8 cellular contexts compared by ENCODE assay signal in the genomic region with DNA sequence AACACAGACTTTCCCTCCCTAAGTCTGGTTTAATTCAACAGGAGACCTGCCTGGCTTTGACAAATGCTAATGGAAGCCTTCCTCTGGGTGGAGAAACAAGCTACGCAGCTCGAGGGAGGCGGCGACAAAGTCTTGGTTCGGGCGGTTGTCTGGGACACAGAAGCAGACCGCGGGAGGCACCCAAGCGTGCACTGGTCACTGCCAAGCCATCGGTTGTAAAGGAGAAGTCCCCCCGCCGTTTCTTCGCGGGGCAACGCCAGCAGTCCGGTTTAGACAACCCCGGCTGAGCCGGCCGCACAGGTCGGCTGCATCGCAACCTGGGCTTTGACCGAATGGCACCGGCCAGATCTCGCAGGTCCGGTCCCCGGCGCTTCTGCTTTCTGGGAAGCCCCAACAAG. TPM values are rescaled to one million over a fixed set of nuclear protein-coding genes. Genes with fewer than 3 reads are reported as not detected.
DNase-seq lines count a peak whose midpoint lies in the region; ATAC-seq, FAIRE-seq and TF ChIP-seq lines count a peak whose summit lies in the region.

No MANE protein-coding gene starts in this region.

- no peak for TF ChIP-seq RAD21 in GM12878 (IDR thresholded peaks at IDR 0.05; ENCODE audit: insufficient read depth, low read depth, low read length)

- TF ChIP-seq EP300 in GM12878 (IDR thresholded peaks at IDR 0.05; ENCODE audit: borderline replicate concordance in 1 of 2, control insufficient read depth in 1 of 2, low read depth in 2 of 2, low read length in 2 of 2), result no peak

- H3K79me2 ChIP-seq in PC-9 (ENCODE audit: low read depth), result peaks cover 80% of the 10 kb centered on the region
- peaks cover 62% of the 10 kb centered on the region for H3K79me2 ChIP-seq in GM12878 (ENCODE audit: control insufficient read depth, insufficient read depth, low read length)

- POLR2A ChIA-PET in PC-9 (lab: Charles Lee; ENCODE audit: unreplicated experiment) (interaction anchor here (0.6 to 0.7 kb wide), 2 partner anchors 185 to 251 kb away, joined by 3 to 6 read pairs; a partner anchor contains a TSS), GM12878 (lab: Charles Lee) (interaction anchor here (0.5 to 1.1 kb wide), 2 partner anchors 27 to 43 kb away, joined by 3 to 4 read pairs; no protein-coding TSS in a partner anchor)

- H3K9me2 ChIP-seq in PC-9 (ENCODE audit: insufficient read depth), result no peaks in the 10 kb centered on the region

- H3K9ac ChIP-seq in GM12878 (ENCODE audit: control insufficient read depth, insufficient read depth, low read length), result peak overlapping the region; percentile 87

- H4K20me1 ChIP-seq in PC-9 (ENCODE audit: insufficient read depth) (peaks cover 26% of the 10 kb centered on the region; the same call in 1 of the 2 replicates), GM12878 (ENCODE audit: control insufficient read depth, insufficient read depth) (no peaks in the 10 kb centered on the region)

- H2AFZ ChIP-seq in PC-9, result peak overlapping the region; percentile 73; the same call in 1 of the 2 replicates
- H2AFZ ChIP-seq in GM12878 (ENCODE audit: control insufficient read depth, low read depth, low read length), result peak overlapping the region; percentile 85

- H3K27ac ChIP-seq in PC-9 (0 out of 2 replicates have a peak overlapping the region, but pooled peaks have one; percentile 7), GM12878 (ENCODE audit: control insufficient read depth, insufficient read depth) (peak overlapping the region; percentile 85), gastrocnemius medialis (peak overlapping the region; percentile 96 to 99 (median 99))

- ATAC-seq in HG02870 (IDR thresholded peaks at IDR 0.05; ENCODE audit: unreplicated experiment) (peak; percentile 27), GM12878 (peak; percentile 69), gastrocnemius medialis (peak; percentile 11 to 12)

- TF ChIP-seq CTCF in PC-9 (conservative IDR thresholded peaks at IDR 0.05) (no peak), GM12878 (IDR thresholded peaks at IDR 0.05 in 2 of 3, conservative IDR thresholded peaks at IDR 0.05 in 1 of 3; ENCODE audit: control insufficient read depth in 2 of 3, extremely low read depth in 1 of 3, insufficient read depth in 1 of 3, low read depth in 3 of 3, low read length in 3 of 3) (no peak), gastrocnemius medialis (IDR thresholded peaks at IDR 0.05 in 4 of 5, conservative IDR thresholded peaks at IDR 0.05 in 1 of 5) (no peak)

- H3K36me3 ChIP-seq in PC-9 (ENCODE audit: low read depth), result peaks cover 27% of the 10 kb centered on the region
- H3K36me3 ChIP-seq in GM12878 (ENCODE audit: control insufficient read depth in 2 of 2, insufficient read depth in 2 of 2, low read length in 1 of 2), result peaks cover 2 to 15% of the 10 kb centered on the region in 2 experiments
- H3K36me3 ChIP-seq in gastrocnemius medialis, result peaks cover 0 to 40% of the 10 kb centered on the region in 2 donors

- no peak for TF ChIP-seq POLR2A in GM12878 (IDR thresholded peaks at IDR 0.05; ENCODE audit: low read depth, low read length)
- no peak for TF ChIP-seq POLR2A in gastrocnemius medialis (IDR thresholded peaks at IDR 0.05)

- 3% methylated on average over 27 of the region's 27 CpGs for WGBS in GM12878 (ENCODE audit: insufficient coverage, insufficient replicate concordance, low lambda C conversion rate, missing lambda C conversion rate)

- no peak for FAIRE-seq in GM12878 (lab: Jason Lieb, UNC)

- peaks cover 50% of the 10 kb centered on the region for H3F3A ChIP-seq in PC-9 (ENCODE audit: insufficient read depth, low read depth)

- RAD21 ChIA-PET in GM12878 (lab: Charles Lee; ENCODE audit: unreplicated experiment), result interaction anchor here (1.7 kb wide), 1 partner anchor 112 kb away, joined by 8 read pairs; a partner anchor contains a TSS

- peak; percentile 3 to 4 for DNase-seq in activated CD4-positive, alpha-beta T cell treated with anti-CD3 and anti-CD28 coated beads for 4 hours
- no peak for DNase-seq in activated CD4-positive, alpha-beta T cell treated with anti-CD3 and anti-CD28 coated beads for 1 hour
- DNase-seq in PC-9 (peak; percentile 44 to 67), GM12878 (ENCODE audit: low read depth, low spot score) (no peak), gastrocnemius medialis (peak; percentile 37 to 51), H4 (ENCODE audit: low spot score) (no peak)

- H3K4me3 ChIP-seq in PC-9, result peak overlapping the region; percentile 94
- H3K4me3 ChIP-seq in GM12878, result peak overlapping the region; percentile 81
- peak overlapping the region; percentile 95 for H3K4me3 ChIP-seq in iPS-18c (ENCODE audit: insufficient read depth, low read depth, low read length)
- peak overlapping the region; percentile 80 to 98 (median 94) for H3K4me3 ChIP-seq in gastrocnemius medialis

- H3K4me2 ChIP-seq in PC-9, result peak overlapping the region; percentile 93
- peak overlapping the region; percentile 100 for H3K4me2 ChIP-seq in GM12878 (ENCODE audit: control insufficient read depth, insufficient read depth)

- intact Hi-C loops in PC-9 (cut with micrococcal nuclease; ENCODE audit: unreplicated experiment), result loop anchor here (2.0 kb wide), 1 partner anchor 36 kb away; no protein-coding TSS in a partner anchor
- intact Hi-C loops in GM12878 (cut with micrococcal nuclease; ENCODE audit: unreplicated experiment), result loop anchor here (2.0 to 10.0 kb wide), 3 partner anchors 78 to 248 kb away; a partner anchor contains a TSS
- intact Hi-C loops in gastrocnemius medialis (cut with DNase I; ENCODE audit: low total_unique reads), result loop anchor here (2.0 to 10.0 kb wide), 5 partner anchors 44 to 248 kb away; a partner anchor contains a TSS

- BruUV-seq in PC-9 (replicated peaks; lab: Mats Ljungman, UMichigan) (no TSS peak), GM12878 (replicated peaks; lab: Mats Ljungman, UMichigan) (no TSS peak)

- peaks cover 41% of the 10 kb centered on the region for H3K4me1 ChIP-seq in PC-9 (replicated peaks; ENCODE audit: insufficient read depth)
- no peaks in the 10 kb centered on the region for H3K4me1 ChIP-seq in GM12878 (ENCODE audit: control insufficient read depth, insufficient read depth, low read length)
- peaks cover 47 to 48% of the 10 kb centered on the region in 2 donors for H3K4me1 ChIP-seq in gastrocnemius medialis

- in situ Hi-C loops in GM12878 (cut with MboI) (loop anchor here (10.0 kb wide), 1 partner anchor 238 kb away; no protein-coding TSS in a partner anchor), gastrocnemius medialis (cut with MboI; ENCODE audit: low sequenced_read_pairs in 4 of 4) (loop anchor here in 1 of 4 donors (10.0 kb wide), 1 partner anchor 108 kb away; a partner anchor contains a TSS)

- CTCF ChIA-PET in PC-9 (lab: Charles Lee) (no interaction called here), GM12878 (lab: Yijun Ruan, JAX) (interaction anchor here (0.6 kb wide), 1 partner anchor 1134 kb away, joined by 3 read pairs; no protein-coding TSS in a partner anchor)

- no peaks in the 10 kb centered on the region for H3K27me3 ChIP-seq in PC-9 (ENCODE audit: insufficient read depth, low read depth)
- no peaks in the 10 kb centered on the region for H3K27me3 ChIP-seq in GM12878 (replicated peaks in 1 of 2; ENCODE audit: control insufficient read depth in 2 of 2, insufficient read depth in 2 of 2, low read length in 1 of 2)
- H3K27me3 ChIP-seq in gastrocnemius medialis, result no peaks in the 10 kb centered on the region

- H3K9me3 ChIP-seq in PC-9 (ENCODE audit: insufficient read depth, low read depth), result no peaks in the 10 kb centered on the region
- no peaks in the 10 kb centered on the region for H3K9me3 ChIP-seq in GM12878 (replicated peaks; ENCODE audit: control insufficient read depth, insufficient read depth, low read length)
- no peaks in the 10 kb centered on the region for H3K9me3 ChIP-seq in iPS-18c (ENCODE audit: control insufficient read depth, insufficient read depth, low read length)
- no peaks in the 10 kb centered on the region for H3K9me3 ChIP-seq in gastrocnemius medialis

- SMC1A ChIA-PET in GM12878 (lab: Charles Lee; ENCODE audit: uncharacterized antibody, unreplicated experiment), result no interaction called here

RNA-seq across cellular contexts. Expression of a gene that starts 0.6 kb away (rescaled TPM):
- total RNA-seq in PC-9 (2021) (97.5 and 135 TPM in 2 replicates), GM12878 (2014; rRNA removed) (31.1 and 40.9 TPM in 2 replicates), GM12878 (2014; rRNA removed; fragmentation: Illumina TruSeq; extraction: Trizol) (48.8 and 50.3 TPM in 2 replicates), GM12878 (2021) (81.9 and 90.2 TPM in 2 replicates), gastrocnemius medialis (10 to 100 TPM; 39.4 to 56.7 (median 53.0) TPM)
- total RNA-seq in GM12878 (2013; cell fraction: nucleolus; rRNA removed), result 63.8 and 64.6 TPM in 2 replicates
- 18.7 TPM for polyA plus RNA-seq in GM12878 (2011; ENCODE audit: low read depth)
- polyA plus RNA-seq in GM12878 (2011; rRNA removed) (49.7 and 50.4 TPM in 2 replicates), GM12878 (2014; fragmentation: Illumina TruSeq; extraction: Trizol) (82.7 and 83.3 TPM in 2 replicates), GM12878 (2014; fragmentation: Nextera tagmentation; extraction: Ambion mirVana) (10 to 100 TPM in 1 of 2 experiments, 1 to 10 TPM in 1; 7.3 to 10.1 TPM), GM12878 (2014; rRNA removed) (69.7 and 74.8 TPM in 2 replicates), GM12878 (2016; fragmentation: Nextera tagmentation; extraction: Ambion mirVana) (10 to 100 TPM; 63.9 to 68.9 TPM)
- 46.6 and 56.8 TPM in 2 replicates for polyA plus RNA-seq in GM12878 (2011; cell fraction: cytosol; rRNA removed)
- 46.2 and 60.9 TPM in 2 replicates for polyA plus RNA-seq in GM12878 (2011; cell fraction: nucleus; rRNA removed)
- polyA plus RNA-seq in GM12878 (2012), result 31.8 and 36.9 TPM in 2 replicates
- polyA minus RNA-seq in GM12878 (2011; rRNA and poly(A)+ RNA removed), result 34.6 and 53.1 TPM in 2 replicates
- polyA minus RNA-seq in GM12878 (2011; cell fraction: cytosol; rRNA and poly(A)+ RNA removed), result 14.2 and 14.7 TPM in 2 replicates
- polyA minus RNA-seq in GM12878 (2011; cell fraction: nucleus; rRNA and poly(A)+ RNA removed), result 26.4 and 31.8 TPM in 2 replicates
- total RNA-seq in H4 (2014; rRNA removed; shearing (Covaris generic)), result 20.6 and 35.8 TPM in 2 replicates

RNA-seq across cellular contexts. Expression of a gene that starts 0.8 kb away (rescaled TPM):
- total RNA-seq in PC-9 (2021), result 42.7 and 44.1 TPM in 2 replicates
- 39.4 and 43.9 TPM in 2 replicates for total RNA-seq in GM12878 (2013; cell fraction: nucleolus; rRNA removed)
- 12.4 and 14.2 TPM in 2 replicates for total RNA-seq in GM12878 (2014; rRNA removed)
- 11.8 and 13.6 TPM in 2 replicates for total RNA-seq in GM12878 (2014; rRNA removed; fragmentation: Illumina TruSeq; extraction: Trizol)
- total RNA-seq in GM12878 (2021), result 28.0 and 32.5 TPM in 2 replicates
- 12.0 TPM for polyA plus RNA-seq in GM12878 (2011; ENCODE audit: low read depth)
- 7.8 and 10.5 TPM in 2 replicates for polyA plus RNA-seq in GM12878 (2011; rRNA removed)
- 12.5 and 14.0 TPM in 2 replicates for polyA plus RNA-seq in GM12878 (2011; cell fraction: cytosol; rRNA removed)
- polyA plus RNA-seq in GM12878 (2011; cell fraction: nucleus; rRNA removed), result 25.8 and 36.6 TPM in 2 replicates
- 15.8 and 17.6 TPM in 2 replicates for polyA plus RNA-seq in GM12878 (2012)
- polyA plus RNA-seq in GM12878 (2014; fragmentation: Illumina TruSeq; extraction: Trizol), result 17.5 and 23.2 TPM in 2 replicates
- 1 to 10 TPM; 2.1 to 2.2 TPM for polyA plus RNA-seq in GM12878 (2014; fragmentation: Nextera tagmentation; extraction: Ambion mirVana)
- polyA plus RNA-seq in GM12878 (2014; rRNA removed), result 16.8 and 18.8 TPM in 2 replicates
- polyA plus RNA-seq in GM12878 (2016; fragmentation: Nextera tagmentation; extraction: Ambion mirVana), result 10 to 100 TPM; 12.6 to 14.6 TPM
- polyA minus RNA-seq in GM12878 (2011; rRNA and poly(A)+ RNA removed), result 16.2 and 23.3 TPM in 2 replicates
- polyA minus RNA-seq in GM12878 (2011; cell fraction: cytosol; rRNA and poly(A)+ RNA removed), result 5.1 and 8.0 TPM in 2 replicates
- 11.2 and 28.0 TPM in 2 replicates for polyA minus RNA-seq in GM12878 (2011; cell fraction: nucleus; rRNA and poly(A)+ RNA removed)
- total RNA-seq in gastrocnemius medialis, result 10 to 100 TPM; 25.3 to 33.4 (median 28.2) TPM
- 12.7 and 14.5 TPM in 2 replicates for total RNA-seq in H4 (2014; rRNA removed; shearing (Covaris generic))

RNA-seq across cellular contexts. Expression of a gene that starts 44.1 kb away (rescaled TPM):
- 40.8 and 45.2 TPM in 2 replicates for total RNA-seq in PC-9 (2021)
- 14.3 and 14.6 TPM in 2 replicates for total RNA-seq in GM12878 (2013; cell fraction: nucleolus; rRNA removed)
- 11.6 and 15.9 TPM in 2 replicates for total RNA-seq in GM12878 (2014; rRNA removed)
- total RNA-seq in GM12878 (2014; rRNA removed; fragmentation: Illumina TruSeq; extraction: Trizol), result 7.9 and 8.0 TPM in 2 replicates
- total RNA-seq in GM12878 (2021), result 13.7 and 14.7 TPM in 2 replicates
- polyA plus RNA-seq in GM12878 (2011; ENCODE audit: low read depth), result 5.7 TPM
- polyA plus RNA-seq in GM12878 (2011; rRNA removed), result 8.5 and 12.9 TPM in 2 replicates
- polyA plus RNA-seq in GM12878 (2011; cell fraction: cytosol; rRNA removed), result 20.4 and 28.6 TPM in 2 replicates
- polyA plus RNA-seq in GM12878 (2011; cell fraction: nucleus; rRNA removed), result 58.6 and 63.0 TPM in 2 replicates
- 18.5 and 22.9 TPM in 2 replicates for polyA plus RNA-seq in GM12878 (2012)
- 1.9 and 7.6 TPM in 2 replicates for polyA plus RNA-seq in GM12878 (2014; fragmentation: Illumina TruSeq; extraction: Trizol)
- polyA plus RNA-seq in GM12878 (2014; fragmentation: Nextera tagmentation; extraction: Ambion mirVana), result 1 to 10 TPM in 1 of 2 experiments, under 1 TPM in 1; 0.40 to 2.2 TPM
- polyA plus RNA-seq in GM12878 (2014; rRNA removed), result 21.3 and 22.8 TPM in 2 replicates
- polyA plus RNA-seq in GM12878 (2016; fragmentation: Nextera tagmentation; extraction: Ambion mirVana), result 10 to 100 TPM; 23.1 to 23.5 TPM
- 4.5 and 13.1 TPM in 2 replicates for polyA minus RNA-seq in GM12878 (2011; rRNA and poly(A)+ RNA removed)
- polyA minus RNA-seq in GM12878 (2011; cell fraction: cytosol; rRNA and poly(A)+ RNA removed), result 4.7 and 8.5 TPM in 2 replicates
- polyA minus RNA-seq in GM12878 (2011; cell fraction: nucleus; rRNA and poly(A)+ RNA removed), result 4.4 and 7.1 TPM in 2 replicates
- 10 to 100 TPM; 11.6 to 31.1 (median 26.0) TPM for total RNA-seq in gastrocnemius medialis
- 14.7 and 17.1 TPM in 2 replicates for total RNA-seq in H4 (2014; rRNA removed; shearing (Covaris generic))

RNA-seq across cellular contexts. Expression of a gene that starts 51.3 kb away (rescaled TPM):
- total RNA-seq in PC-9 (2021) (134 and 182 TPM in 2 replicates), GM12878 (2014; rRNA removed) (not detected in 2 replicates), GM12878 (2014; rRNA removed; fragmentation: Illumina TruSeq; extraction: Trizol) (not detected in 2 replicates), GM12878 (2021) (0.61 TPM in 1 of 2 replicates, not detected in the other), gastrocnemius medialis (not detected)
- total RNA-seq in GM12878 (2013; cell fraction: nucleolus; rRNA removed), result not detected in 2 replicates
- not detected for polyA plus RNA-seq in GM12878 (2011; ENCODE audit: low read depth)
- polyA plus RNA-seq in GM12878 (2011; rRNA removed) (0.26 and 0.83 TPM in 2 replicates), GM12878 (2014; fragmentation: Illumina TruSeq; extraction: Trizol) (not detected in 2 replicates), GM12878 (2014; fragmentation: Nextera tagmentation; extraction: Ambion mirVana) (not detected), GM12878 (2014; rRNA removed) (not detected in 2 replicates), GM12878 (2016; fragmentation: Nextera tagmentation; extraction: Ambion mirVana) (not detected)
- polyA plus RNA-seq in GM12878 (2011; cell fraction: cytosol; rRNA removed), result 1.3 TPM in 2 replicates
- polyA plus RNA-seq in GM12878 (2011; cell fraction: nucleus; rRNA removed), result 1.5 and 2.1 TPM in 2 replicates
- polyA plus RNA-seq in GM12878 (2012), result not detected in 2 replicates
- not detected in 2 replicates for polyA minus RNA-seq in GM12878 (2011; rRNA and poly(A)+ RNA removed)
- polyA minus RNA-seq in GM12878 (2011; cell fraction: cytosol; rRNA and poly(A)+ RNA removed), result not detected in 2 replicates
- polyA minus RNA-seq in GM12878 (2011; cell fraction: nucleus; rRNA and poly(A)+ RNA removed), result not detected in 2 replicates
- not detected in 2 replicates for total RNA-seq in H4 (2014; rRNA removed; shearing (Covaris generic))

RNA-seq across cellular contexts. Expression of a gene that starts 58.4 kb away (rescaled TPM):
- total RNA-seq in PC-9 (2021) (not detected in 2 replicates), GM12878 (2014; rRNA removed) (not detected in 2 replicates), GM12878 (2014; rRNA removed; fragmentation: Illumina TruSeq; extraction: Trizol) (not detected in 2 replicates), GM12878 (2021) (not detected in 2 replicates), gastrocnemius medialis (not detected)
- total RNA-seq in GM12878 (2013; cell fraction: nucleolus; rRNA removed), result not detected in 2 replicates
- not detected for polyA plus RNA-seq in GM12878 (2011; ENCODE audit: low read depth)
- polyA plus RNA-seq in GM12878 (2011; rRNA removed) (not detected in 2 replicates), GM12878 (2014; fragmentation: Illumina TruSeq; extraction: Trizol) (not detected in 2 replicates), GM12878 (2014; fragmentation: Nextera tagmentation; extraction: Ambion mirVana) (not detected), GM12878 (2014; rRNA removed) (not detected in 2 replicates), GM12878 (2016; fragmentation: Nextera tagmentation; extraction: Ambion mirVana) (not detected)
- not detected in 2 replicates for polyA plus RNA-seq in GM12878 (2011; cell fraction: cytosol; rRNA removed)
- polyA plus RNA-seq in GM12878 (2011; cell fraction: nucleus; rRNA removed), result 0.24 TPM in 1 of 2 replicates, not detected in the other
- polyA plus RNA-seq in GM12878 (2012), result not detected in 2 replicates
- not detected in 2 replicates for polyA minus RNA-seq in GM12878 (2011; rRNA and poly(A)+ RNA removed)
- polyA minus RNA-seq in GM12878 (2011; cell fraction: cytosol; rRNA and poly(A)+ RNA removed), result not detected in 2 replicates
- not detected in 2 replicates for polyA minus RNA-seq in GM12878 (2011; cell fraction: nucleus; rRNA and poly(A)+ RNA removed)
- not detected in 2 replicates for total RNA-seq in H4 (2014; rRNA removed; shearing (Covaris generic))

Comparison
In these comparisons a context has a peak if more than half of its experiments do, and no peak if none do; other contexts are left out.
1. DNase-seq: peak in activated CD4-positive, alpha-beta T cell treated with anti-CD3 and anti-CD28 coated beads for 4 hours (2 of 2), PC-9 (2 of 2) and gastrocnemius medialis (2 of 2); none in activated CD4-positive, alpha-beta T cell treated with anti-CD3 and anti-CD28 coated beads for 1 hour (single experiment), GM12878 (single experiment) and H4 (single experiment).
2. ATAC-seq: peak in every context shown above with its lines; median percentile 69 in GM12878; 27 in HG02870; 12 in gastrocnemius medialis.
3. H3K27ac ChIP-seq: peak in every context shown above with its lines; median percentile 99 in gastrocnemius medialis; 85 in GM12878; 7 in PC-9.
4. Peak in every context shown above with its lines, with median percentiles within 50 percentile points of each other: H3K4me3 ChIP-seq.